Comparison of ENCODE assay signal across 8 cellular contexts in the genomic region with DNA sequence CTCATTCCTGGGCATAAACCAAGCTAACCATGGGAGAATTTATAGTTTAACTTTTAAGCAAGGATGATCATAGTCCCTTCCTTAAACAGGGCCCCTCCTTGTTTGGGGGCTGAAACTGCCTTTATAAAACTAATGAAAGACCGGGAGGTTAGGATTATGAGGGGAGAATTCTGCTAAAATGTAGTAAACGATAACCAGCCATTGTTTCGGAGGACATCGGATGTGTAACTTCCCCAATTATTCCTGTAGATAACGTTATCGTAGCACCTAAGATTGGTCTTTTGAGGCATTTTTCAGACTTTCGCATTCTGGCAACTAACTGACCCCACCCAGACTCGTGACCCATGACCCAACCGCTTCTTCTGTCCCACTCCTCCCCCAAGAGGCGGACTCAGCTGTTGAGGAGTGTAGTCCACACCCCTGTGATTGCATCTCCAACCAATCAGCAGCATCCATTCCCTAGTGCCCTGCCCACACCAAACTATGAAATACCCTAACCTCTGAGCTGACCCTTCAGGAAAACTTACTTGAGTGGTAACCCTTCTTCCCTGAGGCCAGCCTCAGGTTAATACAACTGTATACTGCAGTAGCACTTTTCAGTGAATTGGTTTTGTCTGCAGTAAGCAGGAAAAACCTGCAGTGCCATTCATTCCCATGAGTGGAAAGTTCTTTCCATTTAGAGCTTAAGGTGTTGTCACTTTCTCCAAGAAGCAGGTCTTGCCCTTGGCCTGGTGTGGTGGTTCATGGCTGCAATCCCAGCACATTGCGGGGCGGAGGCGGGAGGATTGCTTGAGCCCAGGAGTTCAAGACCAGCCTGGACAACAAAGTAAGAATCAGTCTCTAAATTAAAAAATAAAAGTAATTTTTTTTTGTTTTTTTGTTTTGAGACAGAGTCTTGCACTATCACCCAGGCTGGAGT. TPM values are rescaled to one million over a fixed set of nuclear protein-coding genes. Genes with fewer than 3 reads are reported as not detected.
DNase-seq lines count a peak whose midpoint lies in the region; ATAC-seq and TF ChIP-seq lines count a peak whose summit lies in the region.

No MANE protein-coding gene starts in this region.

- no peaks in the 10 kb centered on the region for H3K4me1 ChIP-seq in BE2C
- H3K4me1 ChIP-seq in OCI-LY7 (ENCODE audit: insufficient read depth, low read length, poor library complexity, severe bottlenecking): peaks cover 58% of the 10 kb centered on the region
- H3K4me1 ChIP-seq in tibial nerve: peaks cover 0 to 66% (median 23%) of the 10 kb centered on the region in 4 donors

- H3K79me2 ChIP-seq in OCI-LY7 (ENCODE audit: insufficient read depth, low read depth, low read length) (peaks cover 51% of the 10 kb centered on the region; the same call in 1 of the 2 replicates), neural cell (replicated peaks; ENCODE audit: insufficient read depth, low read length) (peaks cover 30% of the 10 kb centered on the region)

- H4K20me1 ChIP-seq in OCI-LY7 (ENCODE audit: insufficient read depth, low read length): no peaks in the 10 kb centered on the region
- H4K20me1 ChIP-seq in neural cell (ENCODE audit: insufficient read depth): no peaks in the 10 kb centered on the region

- H3K4me1 Mint-ChIP-seq in activated T-cell treated with anti-CD3 and anti-CD28 coated beads, Interleukin-2, amount 50 U/mL, for 72 hours (ENCODE audit: low read depth): peaks cover 46% of the 10 kb centered on the region

- no peak for TF ChIP-seq EP300 in neural cell (conservative IDR thresholded peaks at IDR 0.05; ENCODE audit: poor library complexity, severe bottlenecking)
- peak in 1 of 2 donors; percentile 3 for TF ChIP-seq EP300 in tibial nerve (IDR thresholded peaks at IDR 0.05)

- no peak for TF ChIP-seq POLR2A in tibial nerve (IDR thresholded peaks at IDR 0.05)

- no peak overlapping the region for H3K27ac Mint-ChIP-seq in activated T-cell treated with anti-CD3 and anti-CD28 coated beads, Interleukin-2, amount 50 U/mL, for 72 hours

- no peaks in the 10 kb centered on the region for H3K36me3 ChIP-seq in BE2C
- H3K36me3 ChIP-seq in OCI-LY7 (ENCODE audit: insufficient read depth, low read length): peaks cover 30% of the 10 kb centered on the region
- no peaks in the 10 kb centered on the region for H3K36me3 ChIP-seq in neural cell (ENCODE audit: insufficient read depth, low read length)
- H3K36me3 ChIP-seq in tibial nerve: peaks cover 0 to 41% (median 7%) of the 10 kb centered on the region in 3 donors

- 20 to 21% methylated on average over 13 of the region's 13 CpGs for WGBS in tibial nerve, 2 donors

- no peak for TF ChIP-seq RAD21 in neural cell (conservative IDR thresholded peaks at IDR 0.05)

- DNase-seq in BE2C (peak; percentile 63), OCI-LY7 (ENCODE audit: low spot score) (peak; percentile 87), fibroblast of villous mesenchyme (ENCODE audit: low read depth) (peak; percentile 92), tibial nerve (ENCODE audit: low spot score in 2 of 2) (peak; percentile 60 to 89)
- peak; percentile 80 to 83 for DNase-seq in activated T-cell treated with anti-CD3 and anti-CD28 coated beads, Interleukin-2, amount 50 U/mL, for 72 hours

- H3K9me3 ChIP-seq in BE2C (no peaks in the 10 kb centered on the region), OCI-LY7 (ENCODE audit: low read length) (no peaks in the 10 kb centered on the region), neural cell (ENCODE audit: low read length) (no peaks in the 10 kb centered on the region), tibial nerve (no peaks in the 10 kb centered on the region)

- peak overlapping the region; percentile 71; the same call in 1 of the 2 replicates for H2AFZ ChIP-seq in OCI-LY7 (ENCODE audit: low read length)
- peak overlapping the region; percentile 56 for H2AFZ ChIP-seq in neural cell (ENCODE audit: low read depth, low read length)

- peaks cover 5 to 8% of the 10 kb centered on the region in 2 donors for H3K36me3 Mint-ChIP-seq in activated T-cell treated with anti-CD3 and anti-CD28 coated beads, Interleukin-2, amount 50 U/mL, for 72 hours (ENCODE audit: insufficient read depth in 2 of 2)

- peak overlapping the region; percentile 91 for H3K9ac ChIP-seq in neural cell (ENCODE audit: low read length)

- no peaks in the 10 kb centered on the region for H3K9me2 ChIP-seq in OCI-LY7 (ENCODE audit: insufficient read depth, low read length)
- H3K9me2 ChIP-seq in neural cell (ENCODE audit: insufficient read depth, low read length): no peaks in the 10 kb centered on the region

- BruUV-seq in OCI-LY7 (replicated peaks; lab: Mats Ljungman, UMichigan): TSS peak; percentile 97

- no peak overlapping the region for H3K4me3 Mint-ChIP-seq in activated T-cell treated with anti-CD3 and anti-CD28 coated beads, Interleukin-2, amount 50 U/mL, for 72 hours

- H3K27me3 Mint-ChIP-seq in activated T-cell treated with anti-CD3 and anti-CD28 coated beads, Interleukin-2, amount 50 U/mL, for 72 hours (ENCODE audit: low read depth): no peaks in the 10 kb centered on the region

- CTCF ChIA-PET in OCI-LY7 (lab: Charles Lee; ENCODE audit: unreplicated experiment): interaction anchor here (1.0 kb wide), 2 partner anchors 254 to 332 kb away, joined by 3 read pairs; no protein-coding TSS in a partner anchor

- H3K4me3 ChIP-seq in BE2C (ENCODE audit: low read depth, low read length) (peak overlapping the region; percentile 84), OCI-LY7 (ENCODE audit: low read depth, low read length, poor library complexity, severe bottlenecking) (peak overlapping the region; percentile 90), fibroblast of villous mesenchyme (ENCODE audit: low read depth, low read length) (peak overlapping the region; percentile 98), neural cell (ENCODE audit: low read length) (peak overlapping the region; percentile 76), tibial nerve (peak overlapping the region; percentile 81 to 93 (median 84))

- TF ChIP-seq CTCF in BE2C (IDR thresholded peaks at IDR 0.05; ENCODE audit: low read depth, low read length): no peak
- TF ChIP-seq CTCF in OCI-LY7 (conservative IDR thresholded peaks at IDR 0.05; ENCODE audit: low read length): no peak
- TF ChIP-seq CTCF in fibroblast of villous mesenchyme (IDR thresholded peaks at IDR 0.05; ENCODE audit: insufficient read depth, low read depth, low read length): no peak
- no peak for TF ChIP-seq CTCF in neural cell (IDR thresholded peaks at IDR 0.05; ENCODE audit: poor library complexity, severe bottlenecking)
- no peak for TF ChIP-seq CTCF in tibial nerve (IDR thresholded peaks at IDR 0.05)

- peak; percentile 43 for ATAC-seq in GM18873 (IDR thresholded peaks at IDR 0.05; ENCODE audit: low FRiP score, unreplicated experiment)
- ATAC-seq in HG03432 (IDR thresholded peaks at IDR 0.05; ENCODE audit: unreplicated experiment): peak; percentile 64
- peak; percentile 85 for ATAC-seq in activated T-cell treated with anti-CD3 and anti-CD28 coated beads, Interleukin-2, amount 50 U/mL, for 72 hours (replicated peaks in 1 of 2)

- intact Hi-C loops in OCI-LY7 (cut with micrococcal nuclease; ENCODE audit: unreplicated experiment): loop anchor here (1.0 to 10.0 kb wide), 3 partner anchors 14 to 488 kb away; a partner anchor contains a TSS

- H3K27ac ChIP-seq in OCI-LY7 (ENCODE audit: low read depth, low read length, poor library complexity, severe bottlenecking) (peak overlapping the region; percentile 86), neural cell (ENCODE audit: low read length) (peak overlapping the region; percentile 91), tibial nerve (peak overlapping the region; percentile 59 to 94 (median 88))

- peak overlapping the region; percentile 82 for H3K4me2 ChIP-seq in OCI-LY7 (ENCODE audit: low read length)
- peak overlapping the region; percentile 98 for H3K4me2 ChIP-seq in neural cell (ENCODE audit: low read length)

- H3K27me3 ChIP-seq in BE2C (no peaks in the 10 kb centered on the region), neural cell (ENCODE audit: insufficient read depth, low read depth, low read length) (no peaks in the 10 kb centered on the region), tibial nerve (no peaks in the 10 kb centered on the region)

- H3F3A ChIP-seq in neural cell (ENCODE audit: insufficient read depth, low read length, poor library complexity, severe bottlenecking): no peaks in the 10 kb centered on the region

- H3K9me3 Mint-ChIP-seq in activated T-cell treated with anti-CD3 and anti-CD28 coated beads, Interleukin-2, amount 50 U/mL, for 72 hours: no peaks in the 10 kb centered on the region

- POLR2A ChIA-PET in OCI-LY7 (lab: Charles Lee): interaction anchor here (0.5 to 2.0 kb wide), 5 partner anchors 12 to 581 kb away, joined by 4 to 9 read pairs (median 4); a partner anchor contains a TSS

TF ChIP-seq in neural cell, 6 proteins besides CTCF, POLR2A, EP300 and RAD21 (continues in another document):
- TF ChIP-seq TAF1 (IDR thresholded peaks at IDR 0.05; ENCODE audit: low read depth) (no peak), SMC3 (conservative IDR thresholded peaks at IDR 0.05; ENCODE audit: poor library complexity) (no peak), POLR2AphosphoS5 (IDR thresholded peaks at IDR 0.05) (no peak), EZH2 (IDR thresholded peaks at IDR 0.05; ENCODE audit: borderline replicate concordance, insufficient read depth, low read length, poor library complexity, severe bottlenecking) (no peak), MXI1 (conservative IDR thresholded peaks at IDR 0.05; ENCODE audit: poor library complexity, severe bottlenecking) (no peak)

RNA-seq across cellular contexts. Expression of a gene that starts 0.8 kb away (rescaled TPM):
- polyA plus RNA-seq in BE2C (2012; ENCODE audit: insufficient read depth, insufficient read length, low read depth): 65.7 TPM
- 29.9 and 32.9 TPM in 2 replicates for total RNA-seq in OCI-LY7 (2014; rRNA removed; shearing (Covaris generic))
- 36.5 and 40.3 TPM in 2 replicates for total RNA-seq in OCI-LY7 (2022)
- total RNA-seq in activated T-cell treated with anti-CD3 and anti-CD28 coated beads, Interleukin-2, amount 50 U/mL, for 72 hours: 10 to 100 TPM; 64.8 to 78.0 TPM
- total RNA-seq in fibroblast of villous mesenchyme: 19.3 and 28.9 TPM in 2 replicates
- 74.6 and 94.1 TPM in 2 replicates for polyA plus RNA-seq in neural cell
- 54.5 and 67.0 TPM in 2 replicates for polyA minus RNA-seq in neural cell
- 10 to 100 TPM; 32.7 to 52.2 (median 43.7) TPM for total RNA-seq in tibial nerve

RNA-seq across cellular contexts. Expression of a gene that starts 14.1 kb away (rescaled TPM):
- 25.6 TPM for polyA plus RNA-seq in BE2C (2012; ENCODE audit: insufficient read depth, insufficient read length, low read depth)
- total RNA-seq in OCI-LY7 (2014; rRNA removed; shearing (Covaris generic)): 141 and 147 TPM in 2 replicates
- total RNA-seq in OCI-LY7 (2022): 143 and 146 TPM in 2 replicates
- total RNA-seq in activated T-cell treated with anti-CD3 and anti-CD28 coated beads, Interleukin-2, amount 50 U/mL, for 72 hours: 100 to 1,000 TPM; 181 to 271 TPM
- total RNA-seq in fibroblast of villous mesenchyme: 95.7 and 160 TPM in 2 replicates
- polyA plus RNA-seq in neural cell: 152 and 172 TPM in 2 replicates
- 98.6 and 104 TPM in 2 replicates for polyA minus RNA-seq in neural cell
- 100 to 1,000 TPM; 169 to 191 (median 178) TPM for total RNA-seq in tibial nerve

RNA-seq across cellular contexts. Expression of a gene that starts 39.2 kb away (rescaled TPM):
- 0.17 TPM for polyA plus RNA-seq in BE2C (2012; ENCODE audit: insufficient read depth, insufficient read length, low read depth)
- total RNA-seq in OCI-LY7 (2014; rRNA removed; shearing (Covaris generic)): not detected in 2 replicates
- total RNA-seq in OCI-LY7 (2022) (not detected in 2 replicates), fibroblast of villous mesenchyme (not detected in 2 replicates), tibial nerve (not detected)
- under 1 TPM in 1 of 2 donors, not detected in 1; 0.12 TPM for total RNA-seq in activated T-cell treated with anti-CD3 and anti-CD28 coated beads, Interleukin-2, amount 50 U/mL, for 72 hours
- polyA plus RNA-seq in neural cell: not detected in 2 replicates
- not detected in 2 replicates for polyA minus RNA-seq in neural cell

Comparison
In these comparisons a context has a peak if more than half of its experiments do, and no peak if none do; other contexts are left out.
1. Peak in every context shown above with its lines: DNase-seq, ATAC-seq, H3K4me3 ChIP-seq and H3K27ac ChIP-seq.